Comparison of ENCODE assay signal across 33 cellular contexts in genomic region chr7:26925768-26926167, GRCh38.
"Had no signal": no experiment of that assay in that cellular context is flagged by ENCODE, and none has a peak within 500 bp of the region (broad histone marks: within the 10 kb centered on the region; RNA-seq: fewer than 3 reads in every experiment).

No MANE protein-coding gene starts in this region.

- H3K9me3 ChIP-seq: adrenal gland, body of pancreas, breast epithelium had no signal

- H3K4me1 ChIP-seq: adrenal gland, body of pancreas, breast epithelium had no signal

- H3K27ac ChIP-seq: adrenal gland, body of pancreas, brain microvascular endothelial cell, breast epithelium, VCaP had no signal

- ATAC-seq: activated CD8-positive, alpha-beta T cell treated with anti-CD3 and anti-CD28 coated beads for 36 hours; activated naive CD4-positive, alpha-beta T cell treated with anti-CD3 and anti-CD28 coated beads, Interleukin-2, amount 50 U/mL, for 72 hours; activated T-cell treated with anti-CD3 and anti-CD28 coated beads, Interleukin-2, amount 50 U/mL, for 4 hours; activated T-cell treated with anti-CD3 and anti-CD28 coated beads, Interleukin-2, amount 50 U/mL, for 72 hours; activated T-helper 17 cell treated with anti-CD3 and anti-CD28 coated beads, Interleukin-2, amount 50 U/mL, for 72 hours; body of pancreas had no signal

- FAIRE-seq: astrocyte, TTC549 had no signal

- H3K36me3 ChIP-seq: adrenal gland, brain microvascular endothelial cell, breast epithelium had no signal

- H3K27me3 ChIP-seq: adrenal gland, body of pancreas, brain microvascular endothelial cell, breast epithelium had no signal

- DNase-seq: activated B cell treated with CpG ODN at 0.5 μM for 24 hours; activated CD4-positive, alpha-beta memory T cell treated with anti-CD3 and anti-CD28 coated beads for 36 hours; activated CD4-positive, alpha-beta T cell treated with anti-CD3 and anti-CD28 coated beads for 4 hours; activated CD4-positive, alpha-beta T cell treated with anti-CD3 and anti-CD28 coated beads, Interleukin-2, amount 10 ng/mL, durations not matched to agents 24 days and 14 days; activated CD4-positive, alpha-beta T cell treated with anti-CD3 and anti-CD28 coated beads, Interleukin-2, amount 50 U/mL, for 1 hour; activated CD4-positive, alpha-beta T cell treated with anti-CD3 and anti-CD28 coated beads, Interleukin-2, amount 50 U/mL, for 4 hours; activated CD4-positive, CD25-positive, alpha-beta regulatory T cell treated with anti-CD3 and anti-CD28 coated beads, Interleukin-2, amount 50 U/mL, for 72 hours; activated CD8-positive, alpha-beta memory T cell treated with anti-CD3 and anti-CD28 coated beads, Interleukin-2, amount 50 U/mL, for 4 hours; activated CD8-positive, alpha-beta T cell treated with anti-CD3 and anti-CD28 coated beads for 36 hours; activated effector memory CD4-positive, alpha-beta T cell treated with anti-CD3 and anti-CD28 coated beads, Interleukin-2, amount 50 U/mL, for 16 hours; activated gamma-delta T cell treated with Interleukin-2 at 50 U/mL for 16 hours; activated naive CD4-positive, alpha-beta T cell; activated naive CD4-positive, alpha-beta T cell treated with anti-CD3 and anti-CD28 coated beads for 36 hours; activated naive CD4-positive, alpha-beta T cell treated with anti-CD3 and anti-CD28 coated beads, Interleukin-2, amount 50 U/mL, for 16 hours; activated naive CD8-positive, alpha-beta T cell treated with anti-CD3 and anti-CD28 coated beads for 36 hours; activated T-cell treated with anti-CD3 and anti-CD28 coated beads for 4 hours; activated T-cell treated with anti-CD3 and anti-CD28 coated beads, Interleukin-2, amount 50 U/mL, for 1 hour; activated T-cell treated with anti-CD3 and anti-CD28 coated beads, Interleukin-2, amount 50 U/mL, for 4 hours; activated T-cell treated with anti-CD3 and anti-CD28 coated beads, Interleukin-2, amount 50 U/mL, for 72 hours; adrenal gland; amniotic stem cell; aorta; body of pancreas; brain microvascular endothelial cell; central memory CD4-positive, alpha-beta T cell; T-helper 2 cell; T-helper 9 cell had no signal

- H3K4me3 ChIP-seq: adrenal gland, body of pancreas, breast epithelium had no signal
